In genomic region chr7:32495298-32496051, GRCh38 we compare ENCODE assay signal across 8 cellular contexts. TPM values are rescaled to one million over a fixed set of nuclear protein-coding genes. Genes with fewer than 3 reads are reported as not detected.
DNase-seq lines count a peak whose midpoint lies in the region; ATAC-seq and TF ChIP-seq lines count a peak whose summit lies in the region.

Gene AVL9, plus strand, starts transcription at chr7:32495489. Its CDS starts 221 bp downstream, at chr7:32495710.

- peak within 1 kb of the TSS; percentile 95 for H3K27ac Mint-ChIP-seq in activated naive CD4-positive, alpha-beta T cell treated with anti-CD3 and anti-CD28 coated beads, Interleukin-2, amount 50 U/mL, for 24 hours

- no peak for TF ChIP-seq CTCF in GM10248 (IDR thresholded peaks at IDR 0.05; ENCODE audit: control extremely low read depth, extremely low read depth, low read depth, missing control alignments)
- TF ChIP-seq CTCF in suprapubic skin (IDR thresholded peaks at IDR 0.05) = no peak

- H3K36me3 ChIP-seq in suprapubic skin = no peaks in the 10 kb centered on the region

- H3K9me3 Mint-ChIP-seq in activated naive CD4-positive, alpha-beta T cell treated with anti-CD3 and anti-CD28 coated beads, Interleukin-2, amount 50 U/mL, for 24 hours = no peaks in the 10 kb centered on the region

- H3K27ac ChIP-seq in suprapubic skin = peak within 1 kb of the TSS; percentile 96

- peaks cover 27% of the 10 kb centered on the region for H3K4me1 ChIP-seq in suprapubic skin

- peak within 1 kb of the TSS; percentile 82 for H3K4me3 ChIP-seq in suprapubic skin

- ATAC-seq in HG02610 (IDR thresholded peaks at IDR 0.05; ENCODE audit: unreplicated experiment) = peak; percentile 98
- ATAC-seq in SK-N-SH treated with all-trans-retinoic acid at 6 μM for 48 hours = peak; percentile 97

- CTCF ChIA-PET in GM10248 (lab: Yijun Ruan, JAX) = interaction anchor here (0.6 to 1.6 kb wide), 6 partner anchors 9 to 614 kb away, joined by 3 to 5 read pairs (median 3); partner anchors contain the start of gene RP9

- peaks cover 8% of the 10 kb centered on the region for H3K36me3 Mint-ChIP-seq in activated naive CD4-positive, alpha-beta T cell treated with anti-CD3 and anti-CD28 coated beads, Interleukin-2, amount 50 U/mL, for 24 hours

- H3K4me1 Mint-ChIP-seq in activated naive CD4-positive, alpha-beta T cell treated with anti-CD3 and anti-CD28 coated beads, Interleukin-2, amount 50 U/mL, for 24 hours = peaks cover 29% of the 10 kb centered on the region

- H3K4me3 Mint-ChIP-seq in activated naive CD4-positive, alpha-beta T cell treated with anti-CD3 and anti-CD28 coated beads, Interleukin-2, amount 50 U/mL, for 24 hours = peak within 1 kb of the TSS; percentile 92

- no peak for TF ChIP-seq EP300 in suprapubic skin (IDR thresholded peaks at IDR 0.05)

- no peaks in the 10 kb centered on the region for H3K27me3 Mint-ChIP-seq in activated naive CD4-positive, alpha-beta T cell treated with anti-CD3 and anti-CD28 coated beads, Interleukin-2, amount 50 U/mL, for 24 hours

- H3K9me3 ChIP-seq in suprapubic skin = no peaks in the 10 kb centered on the region

- 0% methylated on average over 14 of the region's 67 CpGs for WGBS in suprapubic skin

- H3K27me3 ChIP-seq in suprapubic skin = no peaks in the 10 kb centered on the region

- POLR2A ChIA-PET in GM10248 (lab: Yijun Ruan, JAX) = interaction anchor here (0.6 to 1.1 kb wide), 3 partner anchors 8 to 567 kb away, joined by 3 to 7 read pairs (median 3); partner anchors contain the start of gene NT5C3A

- peak in 1 of 2 donors; percentile 88 for TF ChIP-seq POLR2A in suprapubic skin (IDR thresholded peaks at IDR 0.05)

- peak; percentile 97 for DNase-seq in GM10248 (ENCODE audit: extremely low spot score)
- DNase-seq in NCI-H1092 (lab: John Stamatoyannopoulos, UW) = peak; percentile 97
- peak; percentile 97 for DNase-seq in globus pallidus (ENCODE audit: low spot score)
- DNase-seq in occipital lobe (lab: John Stamatoyannopoulos, UW) = peak; percentile 98
- DNase-seq in suprapubic skin (ENCODE audit: low spot score in 2 of 2) = peak; percentile 98

TF ChIP-seq in SK-N-SH treated with all-trans-retinoic acid at 6 μM for 48 hours, 23 proteins besides CTCF, POLR2A, EP300 and RAD21:
- TF ChIP-seq PATZ1 (CRISPR knock-in tag; IDR thresholded peaks at IDR 0.05; ENCODE audit: borderline replicate concordance) (peak; percentile 76; the same call in 1 of the 2 replicates), TOX (CRISPR knock-in tag; IDR thresholded peaks at IDR 0.05; ENCODE audit: borderline replicate concordance) (no peak), ZNF70 (CRISPR knock-in tag; IDR thresholded peaks at IDR 0.05) (no peak), GLIS3 (CRISPR knock-in tag; IDR thresholded peaks at IDR 0.05) (peak; percentile 81), ZNF8 (CRISPR knock-in tag; IDR thresholded peaks at IDR 0.05) (no peak), ZFP3 (CRISPR knock-in tag; IDR thresholded peaks at IDR 0.05) (0 out of 2 replicates have a peak, but pooled peaks have one; percentile 38), TCF4 (CRISPR knock-in tag; IDR thresholded peaks at IDR 0.05; ENCODE audit: borderline replicate concordance) (no peak), ISL1 (CRISPR knock-in tag; IDR thresholded peaks at IDR 0.05) (no peak), CSDC2 (CRISPR knock-in tag; IDR thresholded peaks at IDR 0.05) (0 out of 2 replicates have a peak, but pooled peaks have one; percentile 32), ESRRG (CRISPR knock-in tag; IDR thresholded peaks at IDR 0.05) (no peak)
- TF ChIP-seq, protein P1, sequence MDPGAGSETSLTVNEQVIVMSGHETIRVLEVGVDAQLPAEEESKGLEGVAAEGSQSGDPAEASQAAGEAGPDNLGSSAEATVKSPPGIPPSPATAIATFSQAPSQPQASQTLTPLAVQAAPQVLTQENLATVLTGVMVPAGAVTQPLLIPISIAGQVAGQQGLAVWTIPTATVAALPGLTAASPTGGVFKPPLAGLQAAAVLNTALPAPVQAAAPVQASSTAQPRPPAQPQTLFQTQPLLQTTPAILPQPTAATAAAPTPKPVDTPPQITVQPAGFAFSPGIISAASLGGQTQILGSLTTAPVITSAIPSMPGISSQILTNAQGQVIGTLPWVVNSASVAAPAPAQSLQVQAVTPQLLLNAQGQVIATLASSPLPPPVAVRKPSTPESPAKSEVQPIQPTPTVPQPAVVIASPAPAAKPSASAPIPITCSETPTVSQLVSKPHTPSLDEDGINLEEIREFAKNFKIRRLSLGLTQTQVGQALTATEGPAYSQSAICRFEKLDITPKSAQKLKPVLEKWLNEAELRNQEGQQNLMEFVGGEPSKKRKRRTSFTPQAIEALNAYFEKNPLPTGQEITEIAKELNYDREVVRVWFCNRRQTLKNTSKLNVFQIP (CRISPR knock-in tag; IDR thresholded peaks at IDR 0.05; ENCODE audit: borderline replicate concordance, low read depth) = peak; percentile 78; the same call in 1 of the 2 replicates

RNA-seq across cellular contexts. Expression of gene AVL9, which starts in this region (rescaled TPM):
- total RNA-seq in occipital lobe = 87.3 TPM
- 10 to 100 TPM; 22.5 to 42.2 (median 24.8) TPM for total RNA-seq in suprapubic skin

Comparison
In these comparisons a context has a peak if more than half of its experiments do, and no peak if none do; other contexts are left out.
1. Peak in every context shown above with its lines: DNase-seq, ATAC-seq, H3K4me3 ChIP-seq and H3K27ac ChIP-seq.